Comparison of ENCODE assay signal across 14 cellular contexts in genomic region chr3:188243124-188243795, GRCh38.
A peak's percentile ranks its signal among the peaks of the same experiment; 100 is the strongest.
DNase-seq lines count a peak whose midpoint lies in the region; ATAC-seq and TF ChIP-seq lines count a peak whose summit lies in the region.
"Had no signal": no experiment of that assay in that cellular context is flagged by ENCODE, and none has a peak within 500 bp of the region (broad histone marks: within the 10 kb centered on the region; RNA-seq: fewer than 3 reads in every experiment).

No MANE protein-coding gene starts in this region.

- H2BK5ac ChIP-seq in H9 (ENCODE audit: insufficient read length, low read length) = no peak overlapping the region

- H4K91ac ChIP-seq in H9 (ENCODE audit: insufficient read length, low read depth, low read length) = no peak overlapping the region

- no peak overlapping the region for H2AFZ ChIP-seq in osteoblast (ENCODE audit: low read length)
- H2AFZ ChIP-seq in H9 (ENCODE audit: low read length) = no peak overlapping the region
- H2AFZ ChIP-seq: GM23338 had no signal

- H4K20me1 ChIP-seq in osteoblast (ENCODE audit: insufficient read depth, low read length) (peaks cover 14% of the 10 kb centered on the region), H9 (ENCODE audit: control insufficient read depth, insufficient read depth, insufficient read length) (no peaks in the 10 kb centered on the region)

- no peak overlapping the region for H2BK20ac ChIP-seq in H9 (ENCODE audit: low read depth, low read length, poor library complexity, severe bottlenecking)

- no peak overlapping the region for H4K8ac ChIP-seq in H9 (replicated peaks; ENCODE audit: insufficient read length, low read depth, low read length)

- H3K4me3 Mint-ChIP-seq in stimulated activated naive CD8-positive, alpha-beta T cell treated with anti-CD3 and anti-CD28 coated beads, Interleukin-15, Interleukin-2, amounts not matched to agents 100 ng/mL and 50 ng/mL, for 24 hours = peak overlapping the region; percentile 18
- peak overlapping the region; percentile 55 for H3K4me3 Mint-ChIP-seq in MCF 10A (ENCODE audit: unreplicated experiment)
- H3K4me3 Mint-ChIP-seq in H9 = no peak overlapping the region
- H3K4me3 Mint-ChIP-seq: activated CD8-positive, alpha-beta memory T cell treated with anti-CD3 and anti-CD28 coated beads, Interleukin-2, amount 10 ng/mL, durations not matched to agents 7 days and 5 days; dendritic cell treated with granulocyte-macrophage colony-stimulating factor and Interleukin-4, amounts not matched to agents 40 ng/mL and 50 ng/mL, for 4 days; GM23338; natural killer cell had no signal

- H3K9ac ChIP-seq in H9 (ENCODE audit: extremely low read depth, insufficient read length, low read length) = no peak overlapping the region

- H3K9me3 Mint-ChIP-seq in stimulated activated naive CD8-positive, alpha-beta T cell treated with anti-CD3 and anti-CD28 coated beads, Interleukin-15, Interleukin-2, amounts not matched to agents 100 ng/mL and 50 ng/mL, for 24 hours = no peaks in the 10 kb centered on the region
- no peaks in the 10 kb centered on the region for H3K9me3 Mint-ChIP-seq in MCF 10A (ENCODE audit: unreplicated experiment)
- no peaks in the 10 kb centered on the region for H3K9me3 Mint-ChIP-seq in H9
- H3K9me3 Mint-ChIP-seq: dendritic cell treated with granulocyte-macrophage colony-stimulating factor and Interleukin-4, amounts not matched to agents 40 ng/mL and 50 ng/mL, for 4 days; GM23338; natural killer cell had no signal

- DNase-seq in stimulated activated naive CD8-positive, alpha-beta T cell treated with anti-CD3 and anti-CD28 coated beads, Interleukin-15, Interleukin-2, amounts not matched to agents 100 U/mL and 50 U/mL, for 24 hours = no peak
- DNase-seq in MCF 10A (ENCODE audit: unreplicated experiment) = peak; percentile 26
- no peak for DNase-seq in osteoblast (ENCODE audit: insufficient read length, low spot score, missing footprints)
- DNase-seq in SHP77 (lab: John Stamatoyannopoulos, UW) = no peak
- no peak for DNase-seq in H9
- DNase-seq: activated CD8-positive, alpha-beta memory T cell treated with anti-CD3 and anti-CD28 coated beads, Interleukin-2, amount 10 ng/mL, durations not matched to agents 7 days and 5 days; natural killer cell had no signal

- POLR2A ChIA-PET in MCF 10A (lab: Yijun Ruan, JAX) = interaction anchor here (0.6 to 2.1 kb wide), 2 partner anchors 22 to 861 kb away, joined by 3 to 10 read pairs; no protein-coding TSS in a partner anchor

- H3K36me3 ChIP-seq in osteoblast (ENCODE audit: insufficient read depth, low read length) = no peaks in the 10 kb centered on the region

- H3K79me2 ChIP-seq in osteoblast (ENCODE audit: insufficient read depth, low read length) = peaks cover 65% of the 10 kb centered on the region
- no peaks in the 10 kb centered on the region; the same call in 1 of the 2 replicates for H3K79me2 ChIP-seq in H9 (ENCODE audit: insufficient read depth, low read length)

- H3K4me1 ChIP-seq in osteoblast (ENCODE audit: insufficient read depth, low read length) (peaks cover 31% of the 10 kb centered on the region), H9 (ENCODE audit: insufficient read depth, low read length) (no peaks in the 10 kb centered on the region; the same call in 1 of the 2 replicates)

- no peak for ATAC-seq in stimulated activated naive CD8-positive, alpha-beta T cell treated with anti-CD3 and anti-CD28 coated beads, Interleukin-15, Interleukin-2, amounts not matched to agents 100 U/mL and 50 U/mL, for 24 hours
- ATAC-seq in HG02678 (IDR thresholded peaks at IDR 0.05; ENCODE audit: unreplicated experiment) (no peak), GM19452 (IDR thresholded peaks at IDR 0.05; ENCODE audit: unreplicated experiment) (no peak)
- ATAC-seq: activated CD8-positive, alpha-beta memory T cell treated with anti-CD3 and anti-CD28 coated beads, Interleukin-2, amount 10 ng/mL, durations not matched to agents 7 days and 5 days; GM23338; natural killer cell had no signal

- no peak overlapping the region for H3K4me3 ChIP-seq in osteoblast (ENCODE audit: insufficient read depth, low read length)
- H3K4me3 ChIP-seq: GM23338, skin epidermis had no signal

- no peak for TF ChIP-seq CTCF in MCF 10A (IDR thresholded peaks at IDR 0.05; ENCODE audit: unreplicated experiment)
- TF ChIP-seq CTCF in osteoblast (IDR thresholded peaks at IDR 0.05; ENCODE audit: extremely low read depth, low read depth, low read length) = no peak
- TF ChIP-seq CTCF in H9 (conservative IDR thresholded peaks at IDR 0.05) = no peak

- no peaks in the 10 kb centered on the region for H3K23me2 ChIP-seq in H9 (ENCODE audit: insufficient read length, low read depth, low read length, poor library complexity, severe bottlenecking)

- H3K14ac ChIP-seq in H9 (ENCODE audit: insufficient read depth, low read length) = no peak overlapping the region

- no peak overlapping the region for H2BK15ac ChIP-seq in H9 (ENCODE audit: low read depth, low read length)

- no peaks in the 10 kb centered on the region for H3K27me3 Mint-ChIP-seq in stimulated activated naive CD8-positive, alpha-beta T cell treated with anti-CD3 and anti-CD28 coated beads, Interleukin-15, Interleukin-2, amounts not matched to agents 100 ng/mL and 50 ng/mL, for 24 hours
- H3K27me3 Mint-ChIP-seq in MCF 10A (ENCODE audit: insufficient read depth, unreplicated experiment) = no peaks in the 10 kb centered on the region
- H3K27me3 Mint-ChIP-seq in H9 (ENCODE audit: low read depth) = no peaks in the 10 kb centered on the region
- H3K27me3 Mint-ChIP-seq: activated CD8-positive, alpha-beta memory T cell treated with anti-CD3 and anti-CD28 coated beads, Interleukin-2, amount 10 ng/mL, durations not matched to agents 7 days and 5 days; dendritic cell treated with granulocyte-macrophage colony-stimulating factor and Interleukin-4, amounts not matched to agents 40 ng/mL and 50 ng/mL, for 4 days had no signal

- no peaks in the 10 kb centered on the region for H3K79me1 ChIP-seq in H9 (ENCODE audit: insufficient read depth, low read depth, low read length, poor library complexity, severe bottlenecking)

- H2BK12ac ChIP-seq in H9 (ENCODE audit: insufficient read length, low read depth, low read length) = no peak overlapping the region

- H3K18ac ChIP-seq in H9 (ENCODE audit: insufficient read length, low read depth, low read length) = no peak overlapping the region

- H4K5ac ChIP-seq in H9 (ENCODE audit: insufficient read length, low read depth, low read length) = no peak overlapping the region

- no peak overlapping the region for H3K4ac ChIP-seq in H9 (ENCODE audit: low read depth, low read length)

- H2AK5ac ChIP-seq in H9 (ENCODE audit: insufficient read length, low read length) = no peak overlapping the region

- H3K9me3 ChIP-seq in osteoblast (ENCODE audit: low read depth, low read length) = no peaks in the 10 kb centered on the region
- H3K9me3 ChIP-seq in H9 (ENCODE audit: control insufficient read depth, low read depth, low read length) = no peaks in the 10 kb centered on the region

- H3K27ac ChIP-seq in osteoblast (ENCODE audit: low read depth, low read length) (peak overlapping the region; percentile 35), H9 (ENCODE audit: insufficient read length, low read depth, low read length) (no peak overlapping the region)
- H3K27ac ChIP-seq: HL-60 had no signal

- H3K36me3 Mint-ChIP-seq in stimulated activated naive CD8-positive, alpha-beta T cell treated with anti-CD3 and anti-CD28 coated beads, Interleukin-15, Interleukin-2, amounts not matched to agents 100 ng/mL and 50 ng/mL, for 24 hours (ENCODE audit: low read depth) = no peaks in the 10 kb centered on the region
- H3K36me3 Mint-ChIP-seq in MCF 10A (ENCODE audit: insufficient read depth, unreplicated experiment) (no peaks in the 10 kb centered on the region), H9 (ENCODE audit: insufficient read depth in 1 of 3, low read depth in 3 of 3) (no peaks in the 10 kb centered on the region; a peak in 1 of 7 replicates)
- H3K36me3 Mint-ChIP-seq: natural killer cell had no signal

- H3K27me3 ChIP-seq in osteoblast (ENCODE audit: insufficient read depth, low read length) (no peaks in the 10 kb centered on the region), H9 (ENCODE audit: insufficient read depth, low read length) (no peaks in the 10 kb centered on the region)

- WGBS in H9 (ENCODE audit: extremely low coverage, insufficient read length, low lambda C conversion rate) = no CpG with 5 or more reads among the region's 9 CpGs

- H2BK120ac ChIP-seq in H9 (ENCODE audit: low read depth, low read length, poor library complexity, severe bottlenecking) = no peak overlapping the region

- no peak overlapping the region for H3K4me2 ChIP-seq in osteoblast (ENCODE audit: insufficient read depth, low read length)
- H3K4me2 ChIP-seq in H9 (ENCODE audit: insufficient read depth, insufficient read length, low read length) = no peak overlapping the region
- H3K4me2 ChIP-seq: GM23338 had no signal

- peak overlapping the region; percentile 68 for H3K27ac Mint-ChIP-seq in stimulated activated naive CD8-positive, alpha-beta T cell treated with anti-CD3 and anti-CD28 coated beads, Interleukin-15, Interleukin-2, amounts not matched to agents 100 ng/mL and 50 ng/mL, for 24 hours
- H3K27ac Mint-ChIP-seq in MCF 10A (ENCODE audit: low read depth, unreplicated experiment) (peak overlapping the region; percentile 81), H9 (peak overlapping the region in 1 of 3 experiments; percentile 95; a peak in 3 of 7 replicates)
- H3K27ac Mint-ChIP-seq: activated CD8-positive, alpha-beta memory T cell treated with anti-CD3 and anti-CD28 coated beads, Interleukin-2, amount 10 ng/mL, durations not matched to agents 7 days and 5 days; dendritic cell treated with granulocyte-macrophage colony-stimulating factor and Interleukin-4, amounts not matched to agents 40 ng/mL and 50 ng/mL, for 4 days; GM23338 had no signal

- CTCF ChIA-PET in MCF 10A (lab: Yijun Ruan, JAX) = no interaction called here

- intact Hi-C loops in MCF 10A (cut with micrococcal nuclease) = no loop called here

- peaks cover 42% of the 10 kb centered on the region for H3K4me1 Mint-ChIP-seq in stimulated activated naive CD8-positive, alpha-beta T cell treated with anti-CD3 and anti-CD28 coated beads, Interleukin-15, Interleukin-2, amounts not matched to agents 100 ng/mL and 50 ng/mL, for 24 hours (ENCODE audit: low read depth)
- H3K4me1 Mint-ChIP-seq in MCF 10A (ENCODE audit: insufficient read depth, unreplicated experiment) (peaks cover 28% of the 10 kb centered on the region), H9 (peaks cover 6 to 8% of the 10 kb centered on the region in 2 experiments)
- H3K4me1 Mint-ChIP-seq: activated CD8-positive, alpha-beta memory T cell treated with anti-CD3 and anti-CD28 coated beads, Interleukin-2, amount 10 ng/mL, durations not matched to agents 7 days and 5 days had no signal

- H3T11ph ChIP-seq in H9 (ENCODE audit: low read length) = no peak overlapping the region

- no TSS peak for BruUV-seq in MCF 10A (replicated peaks; lab: Mats Ljungman, UMichigan)

- H3K56ac ChIP-seq in H9 (ENCODE audit: insufficient read length, low read depth, low read length) = no peak overlapping the region

- no peak overlapping the region for H3K23ac ChIP-seq in H9 (ENCODE audit: insufficient read length, low read depth, low read length)

Comparison
In these comparisons a context has a peak if more than half of its experiments do, and no peak if none do; other contexts are left out.
1. H3K4me3 Mint-ChIP-seq: peak in stimulated activated naive CD8-positive, alpha-beta T cell treated with anti-CD3 and anti-CD28 coated beads, Interleukin-15, Interleukin-2, amounts not matched to agents 100 ng/mL and 50 ng/mL, for 24 hours (single experiment) and MCF 10A (single experiment); none in H9 (0 of 2).